8 cellular contexts compared by ENCODE assay signal in the genomic region with DNA sequence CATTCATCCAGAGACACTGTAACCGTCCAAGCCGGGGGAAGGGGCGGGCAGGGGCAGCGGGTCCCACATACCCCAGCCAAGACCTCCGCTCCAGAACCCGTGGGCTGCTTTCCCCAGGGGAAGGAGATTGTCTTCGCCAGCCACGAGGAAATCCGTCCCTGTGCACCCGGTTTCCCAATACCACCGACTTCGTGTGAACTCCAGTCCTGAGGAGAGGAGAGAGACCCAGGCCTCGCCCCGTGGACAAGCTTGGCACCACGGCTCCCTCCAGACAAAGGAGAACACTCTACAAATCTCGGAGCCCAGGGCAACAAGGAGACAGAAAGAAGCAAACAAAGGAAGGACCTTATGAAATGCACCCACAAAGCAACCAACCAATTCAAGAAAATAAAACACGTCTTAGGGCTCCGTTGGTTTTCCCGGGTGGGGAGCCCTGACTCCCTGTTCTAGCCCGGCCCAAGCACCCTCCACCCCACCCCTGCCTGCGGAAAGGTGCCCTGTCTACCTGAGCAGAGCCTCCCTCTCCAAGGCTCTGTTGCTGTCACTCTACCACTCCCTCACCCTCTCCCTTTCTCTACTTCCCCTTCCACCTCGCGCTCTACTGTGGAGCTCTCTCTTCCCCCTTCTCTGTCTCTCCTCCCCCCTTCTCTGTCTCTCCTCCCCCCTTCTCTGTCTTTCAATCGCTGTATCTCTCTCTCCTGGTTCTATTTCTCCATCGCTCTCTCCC.
"Had no signal": no experiment of that assay in that cellular context is flagged by ENCODE, and none has a peak within 500 bp of the region (broad histone marks: within the 10 kb centered on the region; RNA-seq: fewer than 3 reads in every experiment).

No MANE protein-coding gene starts in this region.

- H3K4me3 ChIP-seq: breast epithelium, dorsolateral prefrontal cortex, prostate gland, upper lobe of right lung had no signal

- H3K4me1 Mint-ChIP-seq: nephron had no signal

- DNase-seq: occipital lobe had no signal

- H3K27ac ChIP-seq: breast epithelium, dorsolateral prefrontal cortex, foreskin keratinocyte, prostate gland, upper lobe of right lung had no signal

- H3K4me1 ChIP-seq: breast epithelium, foreskin keratinocyte, prostate gland, upper lobe of right lung had no signal

- H3K4me3 Mint-ChIP-seq: nephron; stimulated activated naive CD8-positive, alpha-beta T cell treated with anti-CD3 and anti-CD28 coated beads, Interleukin-15, Interleukin-2, amounts not matched to agents 100 ng/mL and 50 ng/mL, for 24 hours had no signal

- H3K36me3 ChIP-seq: breast epithelium, prostate gland, upper lobe of right lung had no signal

- H3K27me3 ChIP-seq: breast epithelium, foreskin keratinocyte, upper lobe of right lung had no signal

- ATAC-seq: foreskin keratinocyte had no signal

- H3K9me3 ChIP-seq: prostate gland, upper lobe of right lung had no signal

- H3K27ac Mint-ChIP-seq: nephron; stimulated activated naive CD8-positive, alpha-beta T cell treated with anti-CD3 and anti-CD28 coated beads, Interleukin-15, Interleukin-2, amounts not matched to agents 100 ng/mL and 50 ng/mL, for 24 hours had no signal

- H3K27me3 Mint-ChIP-seq: stimulated activated naive CD8-positive, alpha-beta T cell treated with anti-CD3 and anti-CD28 coated beads, Interleukin-15, Interleukin-2, amounts not matched to agents 100 ng/mL and 50 ng/mL, for 24 hours had no signal
